ENCODE assay signal across 28 cellular contexts in the genomic region with DNA sequence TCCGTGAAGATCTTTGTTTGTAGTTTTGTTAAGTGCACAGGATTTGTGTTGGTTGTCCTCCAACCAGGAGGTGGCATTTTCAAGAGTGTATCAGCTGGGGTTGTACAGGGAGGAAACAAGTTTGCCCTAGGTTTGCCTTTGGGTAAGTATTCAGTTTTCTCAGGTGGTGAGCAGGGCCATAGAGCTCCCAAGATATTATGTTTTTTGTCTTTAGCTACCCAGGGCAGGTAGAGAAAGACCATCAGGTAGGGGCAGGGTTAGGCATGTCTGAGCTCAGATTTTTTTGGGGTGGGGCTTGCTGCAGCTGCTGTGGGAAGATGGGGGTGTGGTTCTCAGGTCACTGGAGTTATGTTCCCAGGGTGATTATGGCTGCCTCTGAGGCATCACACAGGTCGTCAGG.
DNase-seq lines count a peak whose midpoint lies in the region; ATAC-seq and TF ChIP-seq lines count a peak whose summit lies in the region.
"Had no signal": no experiment of that assay in that cellular context is flagged by ENCODE, and none has a peak within 500 bp of the region (broad histone marks: within the 10 kb centered on the region; RNA-seq: fewer than 3 reads in every experiment).

No MANE protein-coding gene starts in this region.

- intact Hi-C loops in esophagus muscularis mucosa (cut with DNase I), result no loop called here
- intact Hi-C loops in CD8-positive, alpha-beta T cell (cut with DNase I, micrococcal nuclease), result no loop called here

- no peaks in the 10 kb centered on the region for H3K36me3 Mint-ChIP-seq in CD8-positive, alpha-beta T cell
- H3K36me3 Mint-ChIP-seq: CD14-positive monocyte; CD4-positive, alpha-beta memory T cell; CD4-positive, CD25-positive, alpha-beta regulatory T cell; CD8-positive, alpha-beta memory T cell had no signal

- no peak overlapping the region for H3K27ac ChIP-seq in esophagus muscularis mucosa (replicated peaks in 1 of 4)
- no peak overlapping the region for H3K27ac ChIP-seq in CD8-positive, alpha-beta T cell (ENCODE audit: low read depth, low read length)
- H3K27ac ChIP-seq: 22Rv1; A549; BLaER1; BLaER1 treated with 17β-estradiol and CSF1 and Interleukin-3, amounts not matched to agents 10 nM and 100 nM; C4-2B had no signal

- 79% methylated on average over 2 of the region's 2 CpGs for WGBS in esophagus muscularis mucosa

- peak; percentile 90 for DNase-seq in esophagus muscularis mucosa (ENCODE audit: extremely low spot score)
- DNase-seq in CD8-positive, alpha-beta T cell, result no peak
- DNase-seq: 8988T; ACHN; AML-193; BE2C; C1 segment of cervical spinal cord; Caco-2; Calu3; CD4-positive, alpha-beta memory T cell; CD4-positive, alpha-beta T cell; CD4-positive, CD25-positive, alpha-beta regulatory T cell; CD8-positive, alpha-beta memory T cell; COR-L47; DMS 273 treated with DMSO at 0.1 percent for 48 hours; DMS153; DMS53; DMS79; DMS79 treated with DMSO at 0.1 percent for 48 hours; DND-41; EL had no signal

- no peaks in the 10 kb centered on the region for H3K27me3 Mint-ChIP-seq in CD8-positive, alpha-beta T cell (ENCODE audit: low read depth)
- H3K27me3 Mint-ChIP-seq: B cell; CD4-positive, alpha-beta memory T cell; CD4-positive, CD25-positive, alpha-beta regulatory T cell had no signal

- no peak for ATAC-seq in CD8-positive, alpha-beta T cell
- ATAC-seq: A549 had no signal

- H3K27me3 ChIP-seq in esophagus muscularis mucosa, result no peaks in the 10 kb centered on the region
- H3K27me3 ChIP-seq in CD8-positive, alpha-beta T cell (ENCODE audit: insufficient read depth, low read length), result no peaks in the 10 kb centered on the region
- H3K27me3 ChIP-seq: BE2C had no signal

- TF ChIP-seq CTCF in esophagus muscularis mucosa (IDR thresholded peaks at IDR 0.05), result no peak
- TF ChIP-seq CTCF in CD8-positive, alpha-beta T cell (IDR thresholded peaks at IDR 0.05), result no peak

- H3K4me3 ChIP-seq in esophagus muscularis mucosa, result no peak overlapping the region
- H3K4me3 ChIP-seq in CD8-positive, alpha-beta T cell (ENCODE audit: low read depth, low read length), result no peak overlapping the region
- H3K4me3 ChIP-seq: A549; BLaER1; BLaER1 treated with 17β-estradiol and CSF1 and Interleukin-3, amounts not matched to agents 10 nM and 100 nM had no signal

- no peak for TF ChIP-seq POLR2A in esophagus muscularis mucosa (IDR thresholded peaks at IDR 0.05; ENCODE audit: low read depth)

- POLR2A ChIA-PET in CD8-positive, alpha-beta T cell (lab: Charles Lee), result no interaction called here

- H3K4me1 Mint-ChIP-seq in CD8-positive, alpha-beta T cell (ENCODE audit: low read depth), result no peaks in the 10 kb centered on the region
- H3K4me1 Mint-ChIP-seq: B cell; CD4-positive, alpha-beta memory T cell; CD4-positive, CD25-positive, alpha-beta regulatory T cell; CD8-positive, alpha-beta memory T cell had no signal

- no peaks in the 10 kb centered on the region for H3K4me1 ChIP-seq in esophagus muscularis mucosa
- no peaks in the 10 kb centered on the region for H3K4me1 ChIP-seq in CD8-positive, alpha-beta T cell (ENCODE audit: insufficient read depth, low read length)
- H3K4me1 ChIP-seq: A549, BE2C, Caco-2 had no signal

- no peaks in the 10 kb centered on the region for H3K36me3 ChIP-seq in esophagus muscularis mucosa
- H3K36me3 ChIP-seq in CD8-positive, alpha-beta T cell (ENCODE audit: insufficient read depth, low read length), result no peaks in the 10 kb centered on the region
- H3K36me3 ChIP-seq: BE2C; BLaER1; BLaER1 treated with 17β-estradiol and CSF1 and Interleukin-3, amounts not matched to agents 10 nM and 100 nM had no signal

- no peak overlapping the region for H3K4me3 Mint-ChIP-seq in CD8-positive, alpha-beta T cell
- H3K4me3 Mint-ChIP-seq: B cell; CD14-positive monocyte; CD4-positive, alpha-beta memory T cell; CD4-positive, alpha-beta T cell; CD4-positive, CD25-positive, alpha-beta regulatory T cell; CD8-positive, alpha-beta memory T cell had no signal

- peaks cover 2% of the 10 kb centered on the region for H3K9me3 Mint-ChIP-seq in CD8-positive, alpha-beta T cell

- TF ChIP-seq EP300 in esophagus muscularis mucosa (IDR thresholded peaks at IDR 0.05), result no peak

- CTCF ChIA-PET in CD8-positive, alpha-beta T cell (lab: Charles Lee), result no interaction called here

- H3K9me3 ChIP-seq in esophagus muscularis mucosa, result no peaks in the 10 kb centered on the region
- no peaks in the 10 kb centered on the region for H3K9me3 ChIP-seq in CD8-positive, alpha-beta T cell (ENCODE audit: low read length)
- H3K9me3 ChIP-seq: A549, BE2C, BLaER1, Caco-2 had no signal

- H3K27ac Mint-ChIP-seq in CD8-positive, alpha-beta T cell, result no peak overlapping the region
- H3K27ac Mint-ChIP-seq: B cell; CD14-positive monocyte; CD4-positive, alpha-beta memory T cell; CD4-positive, alpha-beta T cell; CD4-positive, CD25-positive, alpha-beta regulatory T cell; CD8-positive, alpha-beta memory T cell had no signal
